8 cellular contexts compared by ENCODE assay signal in genomic region chr3:8962226-8962861, GRCh38. TPM values are rescaled to one million over a fixed set of nuclear protein-coding genes. Genes with fewer than 3 reads are reported as not detected.
DNase-seq lines count a peak whose midpoint lies in the region; ATAC-seq, FAIRE-seq and TF ChIP-seq lines count a peak whose summit lies in the region.

No MANE protein-coding gene starts in this region.

- H3K79me2 ChIP-seq in KMS-11 (ENCODE audit: insufficient read depth, low read depth): peaks cover 47% of the 10 kb centered on the region; the same call in 1 of the 2 replicates

- peak overlapping the region; percentile 94 to 96 (median 94) for H3K27ac Mint-ChIP-seq in CD14-positive monocyte
- H3K27ac Mint-ChIP-seq in central memory CD8-positive, alpha-beta T cell (ENCODE audit: low read depth): peak overlapping the region; percentile 99
- H3K27ac Mint-ChIP-seq in natural killer cell treated with Interleukin-12 subunit alpha and Interleukin-12 subunit beta and Interleukin-15 and Interleukin-18, amount 100 ng/mL, for 72 hours: peak overlapping the region; percentile 96 to 99

- H3K4me2 ChIP-seq in KMS-11: peak overlapping the region; percentile 88

- ATAC-seq in central memory CD8-positive, alpha-beta T cell (replicated peaks; ENCODE audit: extremely low read depth, poor library complexity, severe bottlenecking): no peak
- ATAC-seq in natural killer cell treated with Interleukin-12 subunit alpha and Interleukin-12 subunit beta and Interleukin-15 and Interleukin-18, amount 100 ng/mL, for 72 hours: no peak

- H3K9me3 Mint-ChIP-seq in CD14-positive monocyte: no peaks in the 10 kb centered on the region
- no peaks in the 10 kb centered on the region for H3K9me3 Mint-ChIP-seq in central memory CD8-positive, alpha-beta T cell
- H3K9me3 Mint-ChIP-seq in natural killer cell treated with Interleukin-12 subunit alpha and Interleukin-12 subunit beta and Interleukin-15 and Interleukin-18, amount 100 ng/mL, for 72 hours: no peaks in the 10 kb centered on the region

- peak overlapping the region; percentile 81; the same call in 1 of the 2 replicates for H3K9ac ChIP-seq in KMS-11

- peak overlapping the region; percentile 57; the same call in 1 of the 2 replicates for H3K27ac ChIP-seq in KMS-11

- H3K4me1 ChIP-seq in KMS-11 (ENCODE audit: low read depth, poor library complexity, severe bottlenecking): peaks cover 14% of the 10 kb centered on the region

- peak overlapping the region in 1 of 2 donors; percentile 93 for H3K4me3 Mint-ChIP-seq in CD14-positive monocyte
- peak overlapping the region; percentile 97 for H3K4me3 Mint-ChIP-seq in central memory CD8-positive, alpha-beta T cell
- peak overlapping the region; percentile 97 for H3K4me3 Mint-ChIP-seq in natural killer cell treated with Interleukin-12 subunit alpha and Interleukin-12 subunit beta and Interleukin-15 and Interleukin-18, amount 100 ng/mL, for 72 hours

- H3K27me3 Mint-ChIP-seq in CD14-positive monocyte (ENCODE audit: low read depth in 3 of 3): peaks cover 2 to 4% (median 2%) of the 10 kb centered on the region in 3 donors
- H3K27me3 Mint-ChIP-seq in central memory CD8-positive, alpha-beta T cell: no peaks in the 10 kb centered on the region
- peaks cover 0 to 3% of the 10 kb centered on the region in 2 donors for H3K27me3 Mint-ChIP-seq in natural killer cell treated with Interleukin-12 subunit alpha and Interleukin-12 subunit beta and Interleukin-15 and Interleukin-18, amount 100 ng/mL, for 72 hours

- no peak for TF ChIP-seq POLR2A in H54 (IDR thresholded peaks at IDR 0.05; ENCODE audit: low read depth, low read length)

- DNase-seq in CD14-positive monocyte (ENCODE audit: low spot score) (no peak), NCI-H345 treated with DMSO at 0.1 percent for 48 hours (lab: John Stamatoyannopoulos, UW; ENCODE audit: unreplicated experiment) (no peak), H54 (ENCODE audit: insufficient read length, low spot score) (no peak), NCI-H82 (lab: John Stamatoyannopoulos, UW) (no peak), NCI-H1105 treated with DMSO at 0.1 percent for 48 hours (lab: John Stamatoyannopoulos, UW) (no peak)
- DNase-seq in central memory CD8-positive, alpha-beta T cell (ENCODE audit: low spot score in 2 of 2): no peak
- DNase-seq in natural killer cell treated with Interleukin-12 subunit alpha and Interleukin-12 subunit beta and Interleukin-15 and Interleukin-18, amount 100 ng/mL, for 72 hours (ENCODE audit: low spot score): no peak

- H4K20me1 ChIP-seq in KMS-11 (ENCODE audit: insufficient read depth): no peaks in the 10 kb centered on the region

- peak overlapping the region; percentile 51 for H3K4me3 ChIP-seq in KMS-11 (IDR thresholded peaks at IDR 0.05; ENCODE audit: insufficient read depth, low read depth, low read length)

- H3K36me3 ChIP-seq in KMS-11 (ENCODE audit: insufficient read depth): no peaks in the 10 kb centered on the region

- H2AFZ ChIP-seq in KMS-11 (ENCODE audit: low read depth): peak overlapping the region; percentile 96

- peaks cover 32% of the 10 kb centered on the region for H3K4me1 Mint-ChIP-seq in CD14-positive monocyte
- peaks cover 28% of the 10 kb centered on the region for H3K4me1 Mint-ChIP-seq in central memory CD8-positive, alpha-beta T cell
- peaks cover 27 to 45% of the 10 kb centered on the region in 2 donors for H3K4me1 Mint-ChIP-seq in natural killer cell treated with Interleukin-12 subunit alpha and Interleukin-12 subunit beta and Interleukin-15 and Interleukin-18, amount 100 ng/mL, for 72 hours (ENCODE audit: low read depth in 2 of 2)

- FAIRE-seq in H54 (lab: Jason Lieb, UNC): no peak

- intact Hi-C loops in CD14-positive monocyte (cut with micrococcal nuclease): no loop called here

- no peaks in the 10 kb centered on the region for H3K27me3 ChIP-seq in KMS-11 (ENCODE audit: insufficient read depth, low read depth)

- peaks cover 5 to 11% of the 10 kb centered on the region in 2 donors for H3K36me3 Mint-ChIP-seq in CD14-positive monocyte
- peaks cover 23% of the 10 kb centered on the region for H3K36me3 Mint-ChIP-seq in central memory CD8-positive, alpha-beta T cell (ENCODE audit: insufficient read depth)
- peaks cover 21% of the 10 kb centered on the region for H3K36me3 Mint-ChIP-seq in natural killer cell treated with Interleukin-12 subunit alpha and Interleukin-12 subunit beta and Interleukin-15 and Interleukin-18, amount 100 ng/mL, for 72 hours

- no peak for TF ChIP-seq CTCF in CD14-positive monocyte (IDR thresholded peaks at IDR 0.05)
- TF ChIP-seq CTCF in KMS-11 (conservative IDR thresholded peaks at IDR 0.05; ENCODE audit: low read depth, low read length): no peak

RNA-seq across cellular contexts. Expression of gene RAD18, which starts 0.9 kb away (rescaled TPM):
- polyA plus RNA-seq in CD14-positive monocyte: 1 to 10 TPM; 5.1 to 6.9 TPM
- 10 to 100 TPM; 33.4 to 66.0 TPM for total RNA-seq in natural killer cell treated with Interleukin-12 subunit alpha and Interleukin-12 subunit beta and Interleukin-15 and Interleukin-18, amount 100 ng/mL, for 72 hours
